In the genomic region with DNA sequence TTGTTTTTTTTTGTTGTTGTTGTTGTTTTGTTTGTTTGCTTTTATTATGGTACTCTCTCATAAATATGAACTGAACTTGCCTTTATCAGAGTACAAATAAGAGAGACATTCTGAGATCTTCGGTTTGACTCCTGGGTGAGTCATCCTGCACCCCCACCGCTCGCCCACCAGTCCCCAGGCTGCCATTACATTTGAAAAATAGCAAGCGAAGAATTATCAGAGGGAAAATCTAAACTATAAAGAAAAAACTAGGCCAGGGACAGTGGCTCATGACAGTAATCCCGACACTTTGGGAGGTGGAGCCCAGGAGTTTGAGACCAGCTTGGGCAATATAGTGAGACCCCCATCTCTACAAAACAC, we compare ENCODE assay signal across 15 cellular contexts.
A peak's percentile ranks its signal among the peaks of the same experiment; 100 is the strongest.
DNase-seq lines count a peak whose midpoint lies in the region; ATAC-seq and TF ChIP-seq lines count a peak whose summit lies in the region.
"Had no signal": no experiment of that assay in that cellular context is flagged by ENCODE, and none has a peak within 500 bp of the region (broad histone marks: within the 10 kb centered on the region; RNA-seq: fewer than 3 reads in every experiment).

No MANE protein-coding gene starts in this region.

- peaks cover 1% of the 10 kb centered on the region for H3K9me3 Mint-ChIP-seq in activated CD4-positive, alpha-beta T cell treated with anti-CD3 and anti-CD28 coated beads for 36 hours (ENCODE audit: low read depth)
- H3K9me3 Mint-ChIP-seq in naive thymus-derived CD4-positive, alpha-beta T cell: peaks cover 0 to 8% (median 0%) of the 10 kb centered on the region in 11 donors
- no peaks in the 10 kb centered on the region for H3K9me3 Mint-ChIP-seq in HFFc6

- POLR2A ChIA-PET in activated CD4-positive, alpha-beta T cell treated with anti-CD3 and anti-CD28 coated beads for 36 hours (lab: Charles Lee): no interaction called here
- POLR2A ChIA-PET in naive thymus-derived CD4-positive, alpha-beta T cell (lab: Charles Lee): interaction anchor here (1.3 to 1.4 kb wide), 2 partner anchors 11 to 31 kb away, joined by 3 to 6 read pairs; no protein-coding TSS in a partner anchor

- CTCF ChIA-PET in activated CD4-positive, alpha-beta T cell treated with anti-CD3 and anti-CD28 coated beads for 36 hours (lab: Charles Lee): no interaction called here
- CTCF ChIA-PET in naive thymus-derived CD4-positive, alpha-beta T cell (lab: Charles Lee): no interaction called here

- TF ChIP-seq CTCF in HFFc6 (IDR thresholded peaks at IDR 0.05): no peak

- no peak overlapping the region for H3K4me3 ChIP-seq in naive thymus-derived CD4-positive, alpha-beta T cell (ENCODE audit: low read length)
- H3K4me3 ChIP-seq: HAP-1, heart right ventricle, transverse colon had no signal

- H3K9me3 ChIP-seq in naive thymus-derived CD4-positive, alpha-beta T cell (ENCODE audit: control insufficient read depth in 2 of 3, low read length in 3 of 3): no peaks in the 10 kb centered on the region
- H3K9me3 ChIP-seq: HAP-1, heart right ventricle, transverse colon had no signal

- DNase-seq in activated CD4-positive, alpha-beta T cell treated with anti-CD3 and anti-CD28 coated beads for 36 hours: peak; percentile 75
- no peak for DNase-seq in activated CD4-positive, alpha-beta T cell treated with anti-CD3 and anti-CD28 coated beads for 1 hour
- DNase-seq in activated T-cell treated with anti-CD3 and anti-CD28 coated beads for 48 hours (ENCODE audit: low read depth) (peak; percentile 41), ACHN (no peak), CD1c-positive myeloid dendritic cell (ENCODE audit: extremely low spot score) (no peak), HFFc6 (no peak)
- peak in 1 of 9 donors; percentile 58 for DNase-seq in naive thymus-derived CD4-positive, alpha-beta T cell
- DNase-seq in stimulated activated CD8-positive, alpha-beta memory T cell treated with anti-CD3 and anti-CD28 coated beads, Interleukin-4, amount 100 ng/mL, for 48 hours: peak; percentile 65
- DNase-seq: Calu3, heart right ventricle, left colon, NCI-H1930, transverse colon had no signal

- H3K27me3 ChIP-seq in naive thymus-derived CD4-positive, alpha-beta T cell (ENCODE audit: control insufficient read depth in 2 of 2, insufficient read depth in 2 of 2, low read length in 2 of 2): no peaks in the 10 kb centered on the region
- H3K27me3 ChIP-seq: heart right ventricle, transverse colon had no signal

- no peaks in the 10 kb centered on the region for H3K27me3 Mint-ChIP-seq in activated CD4-positive, alpha-beta T cell treated with anti-CD3 and anti-CD28 coated beads for 36 hours
- H3K27me3 Mint-ChIP-seq in naive thymus-derived CD4-positive, alpha-beta T cell: peaks cover 0 to 2% (median 0%) of the 10 kb centered on the region in 5 donors
- peaks cover 8% of the 10 kb centered on the region for H3K27me3 Mint-ChIP-seq in HFFc6 (ENCODE audit: insufficient read depth)

- peak overlapping the region; percentile 20 for H3K4me3 Mint-ChIP-seq in activated CD4-positive, alpha-beta T cell treated with anti-CD3 and anti-CD28 coated beads for 36 hours
- peak overlapping the region in 8 of 10 donors; percentile 20 to 89 (median 61) for H3K4me3 Mint-ChIP-seq in naive thymus-derived CD4-positive, alpha-beta T cell
- no peak overlapping the region for H3K4me3 Mint-ChIP-seq in HFFc6

- intact Hi-C loops in activated CD4-positive, alpha-beta T cell treated with anti-CD3 and anti-CD28 coated beads for 36 hours (cut with DNase I, micrococcal nuclease): loop anchor here in 1 of 2 experiments (2.0 to 5.0 kb wide), 2 partner anchors 22 to 119 kb away; no protein-coding TSS in a partner anchor
- intact Hi-C loops in naive thymus-derived CD4-positive, alpha-beta T cell (cut with micrococcal nuclease): loop anchor here (2.0 to 10.0 kb wide), 5 partner anchors 81 to 418 kb away; a partner anchor contains a TSS

- peaks cover 80% of the 10 kb centered on the region for H3K4me1 Mint-ChIP-seq in activated CD4-positive, alpha-beta T cell treated with anti-CD3 and anti-CD28 coated beads for 36 hours
- peaks cover 55 to 99% (median 86%) of the 10 kb centered on the region in 7 donors for H3K4me1 Mint-ChIP-seq in naive thymus-derived CD4-positive, alpha-beta T cell
- H3K4me1 Mint-ChIP-seq in HFFc6 (ENCODE audit: low read depth): no peaks in the 10 kb centered on the region

- no peaks in the 10 kb centered on the region for H3K36me3 ChIP-seq in naive thymus-derived CD4-positive, alpha-beta T cell (ENCODE audit: control insufficient read depth in 2 of 3, insufficient read depth in 3 of 3, low read length in 3 of 3)
- H3K36me3 ChIP-seq: HAP-1, heart right ventricle, transverse colon had no signal

- peaks cover 22 to 59% of the 10 kb centered on the region in 2 donors for H3K4me1 ChIP-seq in naive thymus-derived CD4-positive, alpha-beta T cell (ENCODE audit: control insufficient read depth in 2 of 2, insufficient read depth in 2 of 2, low read length in 2 of 2)
- H3K4me1 ChIP-seq: HAP-1, transverse colon had no signal

- H3K27ac Mint-ChIP-seq in activated CD4-positive, alpha-beta T cell treated with anti-CD3 and anti-CD28 coated beads for 36 hours: peak overlapping the region; percentile 69
- H3K27ac Mint-ChIP-seq in naive thymus-derived CD4-positive, alpha-beta T cell: peak overlapping the region; percentile 79 to 98 (median 88)
- no peak overlapping the region for H3K27ac Mint-ChIP-seq in HFFc6
- H3K27ac Mint-ChIP-seq: progenitor cell of endocrine pancreas had no signal

- peaks cover 1% of the 10 kb centered on the region for H3K36me3 Mint-ChIP-seq in activated CD4-positive, alpha-beta T cell treated with anti-CD3 and anti-CD28 coated beads for 36 hours (ENCODE audit: low read depth)
- peaks cover 0 to 39% (median 5%) of the 10 kb centered on the region in 5 donors for H3K36me3 Mint-ChIP-seq in naive thymus-derived CD4-positive, alpha-beta T cell
- H3K36me3 Mint-ChIP-seq in HFFc6 (ENCODE audit: low read depth): no peaks in the 10 kb centered on the region

- peak; percentile 80 for ATAC-seq in activated CD4-positive, alpha-beta T cell treated with anti-CD3 and anti-CD28 coated beads for 36 hours
- no peak for ATAC-seq in naive thymus-derived CD4-positive, alpha-beta T cell
- ATAC-seq: heart right ventricle, left colon had no signal

- in situ Hi-C loops in ACHN (cut with HindIII; ENCODE audit: low pct_ligation_motif_present, low pct_unique_long_range_greater_than_20kb, low sequenced_read_pairs): no loop called here

- no peak overlapping the region for H3K27ac ChIP-seq in naive thymus-derived CD4-positive, alpha-beta T cell (ENCODE audit: low read depth, low read length)
- H3K27ac ChIP-seq: transverse colon had no signal

Comparison
In these comparisons a context has a peak if more than half of its experiments do, and no peak if none do; other contexts are left out.
1. DNase-seq: peak in activated CD4-positive, alpha-beta T cell treated with anti-CD3 and anti-CD28 coated beads for 36 hours (single experiment), activated T-cell treated with anti-CD3 and anti-CD28 coated beads for 48 hours (single experiment) and stimulated activated CD8-positive, alpha-beta memory T cell treated with anti-CD3 and anti-CD28 coated beads, Interleukin-4, amount 100 ng/mL, for 48 hours (single experiment); none in activated CD4-positive, alpha-beta T cell treated with anti-CD3 and anti-CD28 coated beads for 1 hour (single experiment), ACHN (single experiment), CD1c-positive myeloid dendritic cell (single experiment) and HFFc6 (single experiment).